ENCODE assay signal across 8 cellular contexts in genomic region chr7:81846398-81846797, GRCh38.
DNase-seq lines count a peak whose midpoint lies in the region; ATAC-seq and TF ChIP-seq lines count a peak whose summit lies in the region.

No MANE protein-coding gene starts in this region.

- H3K4me3 ChIP-seq in fibroblast of mammary gland (ENCODE audit: control insufficient read depth, low read depth, low read length): no peak overlapping the region
- H3K4me3 ChIP-seq in sigmoid colon: no peak overlapping the region
- H3K4me3 ChIP-seq in H7 (ENCODE audit: insufficient read depth, low read depth, low read length): no peak overlapping the region

- H3K27ac ChIP-seq in sigmoid colon: peak overlapping the region in 3 of 4 donors; percentile 29 to 57 (median 39)

- 47 to 56% methylated on average over 1 of the region's 1 CpG for WGBS in sigmoid colon, 2 donors

- ATAC-seq in GM21786 (IDR thresholded peaks at IDR 0.05; ENCODE audit: unreplicated experiment): peak; percentile 75

- H3K27me3 ChIP-seq in sigmoid colon (no peaks in the 10 kb centered on the region), H7 (ENCODE audit: control insufficient read depth, insufficient read depth, low read length) (no peaks in the 10 kb centered on the region)

- intact Hi-C loops in sigmoid colon (cut with DNase I): no loop called here
- intact Hi-C loops in posterior vena cava (cut with DNase I): no loop called here

- DNase-seq in CD1c-positive myeloid dendritic cell (ENCODE audit: extremely low spot score): peak; percentile 89
- peak; percentile 89 for DNase-seq in NAMALWA (ENCODE audit: low spot score)
- DNase-seq in fibroblast of mammary gland (ENCODE audit: low read depth): peak; percentile 79
- DNase-seq in sigmoid colon: no peak
- DNase-seq in stimulated activated CD4-positive, alpha-beta T cell treated with anti-CD3 and anti-CD28 coated beads, Interleukin-4, amount 100 ng/mL, for 4 hours: no peak
- DNase-seq in posterior vena cava (ENCODE audit: low spot score): no peak
- DNase-seq in H7: no peak

- peak in 1 of 4 donors; percentile 40 for TF ChIP-seq EP300 in sigmoid colon (IDR thresholded peaks at IDR 0.05)

- H3K4me1 ChIP-seq in sigmoid colon: no peaks in the 10 kb centered on the region

- no peaks in the 10 kb centered on the region for H3K9me3 ChIP-seq in sigmoid colon

- TF ChIP-seq POLR2A in sigmoid colon (IDR thresholded peaks at IDR 0.05): no peak

- H3K36me3 ChIP-seq in sigmoid colon: no peaks in the 10 kb centered on the region
- no peaks in the 10 kb centered on the region for H3K36me3 ChIP-seq in H7 (replicated peaks; ENCODE audit: control insufficient read depth, insufficient read depth, low read length)

- no peak for TF ChIP-seq CTCF in fibroblast of mammary gland (conservative IDR thresholded peaks at IDR 0.05; ENCODE audit: control insufficient read depth, insufficient read depth, low read depth, low read length)
- TF ChIP-seq CTCF in sigmoid colon (IDR thresholded peaks at IDR 0.05): no peak

Comparison
In these comparisons a context has a peak if more than half of its experiments do, and no peak if none do; other contexts are left out.
1. DNase-seq: peak in CD1c-positive myeloid dendritic cell (single experiment), NAMALWA (single experiment) and fibroblast of mammary gland (single experiment); none in sigmoid colon (single experiment), stimulated activated CD4-positive, alpha-beta T cell treated with anti-CD3 and anti-CD28 coated beads, Interleukin-4, amount 100 ng/mL, for 4 hours (0 of 2), posterior vena cava (single experiment) and H7 (single experiment).